9 cellular contexts compared by ENCODE assay signal in genomic region chr1:40386796-40387195, GRCh38. TPM values are rescaled to one million over a fixed set of nuclear protein-coding genes. Genes with fewer than 3 reads are reported as not detected.
DNase-seq lines count a peak whose midpoint lies in the region; ATAC-seq and TF ChIP-seq lines count a peak whose summit lies in the region.
"Had no signal": no experiment of that assay in that cellular context is flagged by ENCODE, and none has a peak within 500 bp of the region (broad histone marks: within the 10 kb centered on the region; RNA-seq: fewer than 3 reads in every experiment).

No MANE protein-coding gene starts in this region.

- H3K4me3 Mint-ChIP-seq in T-helper 17 cell, result peak overlapping the region; percentile 77
- H3K4me3 Mint-ChIP-seq in stimulated activated memory B cell treated with anti-CD40 and anti-IgM and Interleukin-4, amounts not matched to agents 10 μg/mL and 1 μg/mL and 100 μg/mL, for 72 hours, result peak overlapping the region; percentile 65
- no peak overlapping the region for H3K4me3 Mint-ChIP-seq in osteocyte (ENCODE audit: unreplicated experiment)
- H3K4me3 Mint-ChIP-seq in Calu3 (ENCODE audit: low read depth, unreplicated experiment), result no peak overlapping the region
- H3K4me3 Mint-ChIP-seq: neural crest cell had no signal

- no peaks in the 10 kb centered on the region for H3K27me3 ChIP-seq in gastroesophageal sphincter

- no peaks in the 10 kb centered on the region for H3K9me3 Mint-ChIP-seq in stimulated activated memory B cell treated with anti-CD40 and anti-IgM and Interleukin-4, amounts not matched to agents 10 μg/mL and 1 μg/mL and 100 μg/mL, for 72 hours
- H3K9me3 Mint-ChIP-seq in osteocyte (ENCODE audit: unreplicated experiment) (no peaks in the 10 kb centered on the region), Calu3 (ENCODE audit: low read depth, unreplicated experiment) (no peaks in the 10 kb centered on the region)
- H3K9me3 Mint-ChIP-seq: neural crest cell had no signal

- no peak for TF ChIP-seq EP300 in gastroesophageal sphincter (IDR thresholded peaks at IDR 0.05)

- H3K27me3 Mint-ChIP-seq in T-helper 17 cell (no peaks in the 10 kb centered on the region), osteocyte (ENCODE audit: unreplicated experiment) (no peaks in the 10 kb centered on the region), Calu3 (ENCODE audit: unreplicated experiment) (no peaks in the 10 kb centered on the region)
- H3K27me3 Mint-ChIP-seq in stimulated activated memory B cell treated with anti-CD40 and anti-IgM and Interleukin-4, amounts not matched to agents 10 μg/mL and 1 μg/mL and 100 μg/mL, for 72 hours, result no peaks in the 10 kb centered on the region

- in situ Hi-C loops in G401 (cut with HindIII; ENCODE audit: low sequenced_read_pairs), result no loop called here

- CTCF ChIA-PET in Calu3 (lab: Charles Lee), result interaction anchor here (0.7 kb wide), 1 partner anchor 18 kb away, joined by 3 read pairs; no protein-coding TSS in a partner anchor

- DNase-seq in GM12865 (ENCODE audit: low read depth), result no peak
- no peak for DNase-seq in T-helper 17 cell
- no peak for DNase-seq in osteocyte (ENCODE audit: extremely low spot score, unreplicated experiment)
- no peak for DNase-seq in Calu3
- no peak for DNase-seq in G401 (ENCODE audit: low spot score)
- DNase-seq: NCI-H187 had no signal

- no peak for TF ChIP-seq POLR2A in gastroesophageal sphincter (IDR thresholded peaks at IDR 0.05)

- H3K9me3 ChIP-seq in T-helper 17 cell (ENCODE audit: control insufficient read depth, low read length, poor library complexity, severe bottlenecking), result no peaks in the 10 kb centered on the region
- no peaks in the 10 kb centered on the region for H3K9me3 ChIP-seq in gastroesophageal sphincter

- peaks cover 10% of the 10 kb centered on the region for H3K36me3 Mint-ChIP-seq in T-helper 17 cell (ENCODE audit: low read depth)
- peaks cover 40% of the 10 kb centered on the region for H3K36me3 Mint-ChIP-seq in stimulated activated memory B cell treated with anti-CD40 and anti-IgM and Interleukin-4, amounts not matched to agents 10 μg/mL and 1 μg/mL and 100 μg/mL, for 72 hours
- peaks cover 4% of the 10 kb centered on the region for H3K36me3 Mint-ChIP-seq in osteocyte (ENCODE audit: unreplicated experiment)
- no peaks in the 10 kb centered on the region for H3K36me3 Mint-ChIP-seq in Calu3 (ENCODE audit: insufficient read depth, unreplicated experiment)

- peaks cover 0 to 6% of the 10 kb centered on the region in 2 donors for H3K36me3 ChIP-seq in gastroesophageal sphincter

- BruUV-seq in Calu3 (replicated peaks; lab: Mats Ljungman, UMichigan), result no TSS peak

- intact Hi-C loops in Calu3 (cut with micrococcal nuclease; ENCODE audit: unreplicated experiment), result no loop called here

- H3K4me1 ChIP-seq in gastroesophageal sphincter, result peaks cover 3 to 62% (median 14%) of the 10 kb centered on the region in 3 donors

- TF ChIP-seq CTCF in GM12865 (IDR thresholded peaks at IDR 0.05; ENCODE audit: insufficient read depth, low read depth, low read length, missing control alignments), result no peak
- TF ChIP-seq CTCF in gastroesophageal sphincter (IDR thresholded peaks at IDR 0.05), result no peak
- no peak for TF ChIP-seq CTCF in osteocyte (IDR thresholded peaks at IDR 0.05)
- TF ChIP-seq CTCF in Calu3 (IDR thresholded peaks at IDR 0.05; ENCODE audit: unreplicated experiment), result no peak

- peak overlapping the region in 3 of 4 donors; percentile 54 to 76 (median 68) for H3K27ac ChIP-seq in gastroesophageal sphincter

- H3K4me3 ChIP-seq in GM12865 (ENCODE audit: low read depth, low read length) (peak overlapping the region; percentile 48), gastroesophageal sphincter (no peak overlapping the region)

- 71 to 81% methylated on average over 6 to 8 of the region's 9 CpGs for WGBS in gastroesophageal sphincter (ENCODE audit: low coverage in 1 of 2), 2 donors

- H3K4me1 Mint-ChIP-seq in T-helper 17 cell, result peaks cover 72% of the 10 kb centered on the region
- peaks cover 90% of the 10 kb centered on the region for H3K4me1 Mint-ChIP-seq in stimulated activated memory B cell treated with anti-CD40 and anti-IgM and Interleukin-4, amounts not matched to agents 10 μg/mL and 1 μg/mL and 100 μg/mL, for 72 hours
- H3K4me1 Mint-ChIP-seq in osteocyte (ENCODE audit: unreplicated experiment), result peaks cover 22% of the 10 kb centered on the region
- H3K4me1 Mint-ChIP-seq in Calu3 (ENCODE audit: low read depth, unreplicated experiment), result peaks cover 46% of the 10 kb centered on the region

- H3K27ac Mint-ChIP-seq in T-helper 17 cell, result peak overlapping the region; percentile 98
- peak overlapping the region; percentile 98 for H3K27ac Mint-ChIP-seq in stimulated activated memory B cell treated with anti-CD40 and anti-IgM and Interleukin-4, amounts not matched to agents 10 μg/mL and 1 μg/mL and 100 μg/mL, for 72 hours
- no peak overlapping the region for H3K27ac Mint-ChIP-seq in osteocyte (ENCODE audit: unreplicated experiment)
- H3K27ac Mint-ChIP-seq in Calu3 (ENCODE audit: unreplicated experiment), result no peak overlapping the region

- ATAC-seq in T-helper 17 cell (no peak), gastroesophageal sphincter (no peak)
- no peak for ATAC-seq in stimulated activated memory B cell treated with anti-CD40 and anti-IgM and Interleukin-4, amounts not matched to agents 10 μg/mL and 1 μg/mL and 100 μg/mL, for 72 hours

RNA-seq across cellular contexts. Expression of gene SMAP2, which starts 13.3 kb away (rescaled TPM):
- total RNA-seq in T-helper 17 cell (100 to 1,000 TPM; 155 to 169 TPM), gastroesophageal sphincter (10 to 100 TPM; 19.9 to 43.2 (median 26.6) TPM), osteocyte (12.7 TPM in 2 replicates), Calu3 (2022) (12.8 and 13.7 TPM in 2 replicates)
- 15.0 and 21.9 TPM in 2 replicates for total RNA-seq in G401 (2014; rRNA removed; shearing (Covaris generic))

Comparison
In these comparisons a context has a peak if more than half of its experiments do, and no peak if none do; other contexts are left out.
1. H3K27ac Mint-ChIP-seq: peak in T-helper 17 cell (single experiment) and stimulated activated memory B cell treated with anti-CD40 and anti-IgM and Interleukin-4, amounts not matched to agents 10 μg/mL and 1 μg/mL and 100 μg/mL, for 72 hours (single experiment); none in osteocyte (single experiment) and Calu3 (single experiment).
2. H3K4me3 Mint-ChIP-seq: peak in T-helper 17 cell (single experiment) and stimulated activated memory B cell treated with anti-CD40 and anti-IgM and Interleukin-4, amounts not matched to agents 10 μg/mL and 1 μg/mL and 100 μg/mL, for 72 hours (single experiment); none in osteocyte (single experiment) and Calu3 (single experiment).